ENCODE assay signal across 13 cellular contexts in the genomic region with DNA sequence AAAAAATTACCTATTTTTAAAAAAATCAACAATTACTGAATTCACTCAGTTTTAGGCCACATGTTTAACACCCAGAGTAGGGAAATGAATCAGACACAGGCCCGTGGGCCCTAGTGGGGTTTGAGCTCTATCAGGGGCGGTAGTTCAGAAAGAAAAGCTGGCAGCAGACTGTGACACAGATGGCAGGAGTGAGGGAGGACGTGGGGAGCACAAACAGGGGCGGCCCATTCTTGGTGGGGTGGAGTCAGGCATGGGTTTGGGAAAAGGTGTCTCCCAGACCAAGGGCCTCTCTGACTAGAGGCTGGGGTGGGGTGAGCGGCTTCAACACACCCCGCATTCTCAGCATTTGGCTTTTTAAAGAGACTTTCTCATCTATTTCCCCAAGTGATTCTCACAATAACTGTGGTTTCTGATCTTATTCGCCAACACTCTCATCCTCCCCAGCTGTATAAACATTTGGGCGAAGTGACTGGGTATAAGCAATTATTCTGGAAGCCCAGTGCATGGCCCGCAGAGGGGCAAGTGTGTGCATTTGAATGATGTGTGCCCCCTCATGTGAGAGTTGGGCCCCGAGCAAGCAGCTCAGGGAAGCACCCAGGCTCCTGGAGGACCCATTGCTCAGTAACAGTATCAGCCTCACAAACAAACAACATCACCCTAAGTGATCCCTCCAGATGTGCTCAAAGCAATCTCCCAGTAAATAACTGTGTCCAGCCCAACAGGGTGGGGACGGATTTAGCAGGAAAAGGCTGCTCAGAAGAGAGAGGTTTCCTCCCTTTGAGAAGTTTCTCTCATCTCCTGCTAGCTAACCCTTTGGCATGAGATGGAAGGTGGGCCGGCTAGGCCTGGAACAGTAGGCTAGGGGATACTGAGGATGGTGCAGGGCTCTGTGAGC.
DNase-seq lines count a peak whose midpoint lies in the region; ATAC-seq, FAIRE-seq and TF ChIP-seq lines count a peak whose summit lies in the region.
"Had no signal": no experiment of that assay in that cellular context is flagged by ENCODE, and none has a peak within 500 bp of the region (broad histone marks: within the 10 kb centered on the region; RNA-seq: fewer than 3 reads in every experiment).

No MANE protein-coding gene starts in this region.

- no peak overlapping the region for H3K27ac ChIP-seq in colonic mucosa
- H3K27ac ChIP-seq in OCI-LY7 (ENCODE audit: low read depth, low read length, poor library complexity, severe bottlenecking), result no peak overlapping the region

- H3K27me3 Mint-ChIP-seq in osteocyte (ENCODE audit: unreplicated experiment), result peaks cover 23% of the 10 kb centered on the region

- H3K9me3 Mint-ChIP-seq in osteocyte (ENCODE audit: unreplicated experiment), result no peaks in the 10 kb centered on the region
- H3K9me3 Mint-ChIP-seq: activated naive CD4-positive, alpha-beta T cell treated with anti-CD3 and anti-CD28 coated beads, Interleukin-2, amount 50 U/mL, for 24 hours had no signal

- H3K4me3 Mint-ChIP-seq in osteocyte (ENCODE audit: unreplicated experiment), result no peak overlapping the region
- H3K4me3 Mint-ChIP-seq: activated naive CD4-positive, alpha-beta T cell treated with anti-CD3 and anti-CD28 coated beads, Interleukin-2, amount 50 U/mL, for 24 hours had no signal

- H3K4me1 ChIP-seq in colonic mucosa (no peaks in the 10 kb centered on the region), OCI-LY7 (ENCODE audit: insufficient read depth, low read length, poor library complexity, severe bottlenecking) (peaks cover 4% of the 10 kb centered on the region)

- ATAC-seq in HG02610 (IDR thresholded peaks at IDR 0.05; ENCODE audit: unreplicated experiment) (peak; percentile 74), GM18498 (IDR thresholded peaks at IDR 0.05; ENCODE audit: unreplicated experiment) (no peak)
- ATAC-seq: Panc1 had no signal

- H3K79me2 ChIP-seq in OCI-LY7 (ENCODE audit: insufficient read depth, low read depth, low read length), result no peaks in the 10 kb centered on the region

- H3K4me3 ChIP-seq in bronchial epithelial cell (ENCODE audit: low read depth, low read length) (no peak overlapping the region), colonic mucosa (no peak overlapping the region), OCI-LY7 (ENCODE audit: low read depth, low read length, poor library complexity, severe bottlenecking) (no peak overlapping the region)

- no peaks in the 10 kb centered on the region for H3K9me2 ChIP-seq in OCI-LY7 (ENCODE audit: insufficient read depth, low read length)

- CTCF ChIA-PET in OCI-LY7 (lab: Charles Lee; ENCODE audit: unreplicated experiment), result no interaction called here

- H3K36me3 Mint-ChIP-seq in osteocyte (ENCODE audit: unreplicated experiment), result no peaks in the 10 kb centered on the region
- H3K36me3 Mint-ChIP-seq: activated naive CD4-positive, alpha-beta T cell treated with anti-CD3 and anti-CD28 coated beads, Interleukin-2, amount 50 U/mL, for 24 hours had no signal

- no peak overlapping the region for H2AFZ ChIP-seq in OCI-LY7 (ENCODE audit: low read length)

- peaks cover 8% of the 10 kb centered on the region for H3K27me3 ChIP-seq in bronchial epithelial cell (ENCODE audit: control insufficient read depth, insufficient read depth, low read length)
- H3K27me3 ChIP-seq in colonic mucosa, result no peaks in the 10 kb centered on the region

- H3K27ac Mint-ChIP-seq in osteocyte (ENCODE audit: unreplicated experiment), result peak overlapping the region; percentile 79
- H3K27ac Mint-ChIP-seq: activated naive CD4-positive, alpha-beta T cell treated with anti-CD3 and anti-CD28 coated beads, Interleukin-2, amount 50 U/mL, for 24 hours had no signal

- BruUV-seq in OCI-LY7 (replicated peaks; lab: Mats Ljungman, UMichigan), result no TSS peak

- peak; percentile 40 for FAIRE-seq in bronchial epithelial cell (lab: Jason Lieb, UNC)
- FAIRE-seq: TTC549 had no signal

- no peak overlapping the region for H3K9ac ChIP-seq in colonic mucosa (ENCODE audit: low read depth in 2 of 2, low read length in 2 of 2)

- H4K20me1 ChIP-seq in OCI-LY7 (ENCODE audit: insufficient read depth, low read length), result no peaks in the 10 kb centered on the region

- H3K4me1 Mint-ChIP-seq in osteocyte (ENCODE audit: unreplicated experiment), result peaks cover 32% of the 10 kb centered on the region
- H3K4me1 Mint-ChIP-seq: activated naive CD4-positive, alpha-beta T cell treated with anti-CD3 and anti-CD28 coated beads, Interleukin-2, amount 50 U/mL, for 24 hours had no signal

- intact Hi-C loops in colonic mucosa (cut with DNase I) (no loop called here), OCI-LY7 (cut with micrococcal nuclease; ENCODE audit: unreplicated experiment) (no loop called here)

- POLR2A ChIA-PET in OCI-LY7 (lab: Charles Lee), result interaction anchor here (0.6 kb wide), 1 partner anchor 313 kb away, joined by 3 read pairs; no protein-coding TSS in a partner anchor

- H3K4me2 ChIP-seq in OCI-LY7 (ENCODE audit: low read length), result no peak overlapping the region

- no peak for TF ChIP-seq CTCF in bronchial epithelial cell (IDR thresholded peaks at IDR 0.05; ENCODE audit: insufficient read depth, low read length, severe bottlenecking)
- TF ChIP-seq CTCF in osteocyte (IDR thresholded peaks at IDR 0.05), result no peak
- TF ChIP-seq CTCF in colonic mucosa (IDR thresholded peaks at IDR 0.05), result no peak
- no peak for TF ChIP-seq CTCF in OCI-LY7 (conservative IDR thresholded peaks at IDR 0.05; ENCODE audit: low read length)

- H3K36me3 ChIP-seq in bronchial epithelial cell (ENCODE audit: control insufficient read depth, insufficient read depth, low read length) (no peaks in the 10 kb centered on the region), colonic mucosa (no peaks in the 10 kb centered on the region), OCI-LY7 (ENCODE audit: insufficient read depth, low read length) (no peaks in the 10 kb centered on the region)

- DNase-seq in NCI-H82 (lab: John Stamatoyannopoulos, UW) (peak; percentile 24), NCI-H82 treated with DMSO at 0.1 percent for 48 hours (lab: John Stamatoyannopoulos, UW; ENCODE audit: unreplicated experiment) (no peak), bronchial epithelial cell (ENCODE audit: low read depth) (no peak), osteocyte (ENCODE audit: extremely low spot score, unreplicated experiment) (no peak), colonic mucosa (no peak), OCI-LY7 (ENCODE audit: low spot score) (no peak)
- DNase-seq: 8988T, NCI-H2029 had no signal

- no peaks in the 10 kb centered on the region for H3K9me3 ChIP-seq in colonic mucosa
- no peaks in the 10 kb centered on the region for H3K9me3 ChIP-seq in OCI-LY7 (ENCODE audit: low read length)
